In the genomic region with DNA sequence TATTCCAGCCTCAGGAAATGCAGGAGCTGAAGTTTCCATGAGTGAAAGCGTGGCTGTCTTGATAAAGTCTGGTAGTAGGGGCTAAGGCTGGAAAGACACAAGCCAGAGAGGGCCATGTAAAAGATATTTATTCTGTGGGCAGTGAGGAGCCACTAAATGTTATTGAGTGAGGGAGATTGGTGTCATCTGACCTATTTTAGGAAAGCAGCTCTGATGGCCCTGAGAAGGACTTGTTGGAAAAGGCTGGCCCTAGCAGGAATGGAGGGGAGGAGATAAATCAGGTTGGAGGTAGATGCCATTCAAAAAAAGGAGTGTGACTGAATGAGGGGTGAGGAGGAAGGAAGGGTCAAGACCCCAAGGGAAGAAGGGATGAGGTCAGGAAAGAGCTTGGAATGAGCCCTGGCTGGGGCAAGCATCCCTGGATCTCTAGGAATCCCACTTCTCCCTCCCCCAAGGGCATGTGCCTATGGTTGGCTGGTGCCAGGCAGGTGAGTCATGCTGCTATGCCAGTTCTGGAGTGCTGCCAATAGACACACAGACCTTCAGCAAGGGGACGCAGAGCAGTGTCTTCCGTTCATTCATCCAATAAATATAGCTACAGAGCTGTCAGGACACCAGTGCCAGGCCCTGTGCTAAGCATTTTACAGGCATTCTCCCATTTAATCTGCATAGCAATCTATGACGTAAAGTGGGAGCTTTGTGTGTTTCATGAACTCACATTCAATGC, we compare ENCODE assay signal across 8 cellular contexts. TPM values are rescaled to one million over a fixed set of nuclear protein-coding genes. Genes with fewer than 3 reads are reported as not detected.
DNase-seq lines count a peak whose midpoint lies in the region; ATAC-seq and TF ChIP-seq lines count a peak whose summit lies in the region.

No MANE protein-coding gene starts in this region.

- peak; percentile 52 to 54 for TF ChIP-seq RAD21 in liver (IDR thresholded peaks at IDR 0.05)

- no peak for ATAC-seq in HG03095 (IDR thresholded peaks at IDR 0.05; ENCODE audit: unreplicated experiment)
- ATAC-seq in HG03469 (IDR thresholded peaks at IDR 0.05; ENCODE audit: unreplicated experiment): no peak

- DNase-seq in DMS53 (lab: John Stamatoyannopoulos, UW) (peak; percentile 99), NCI-H2107 (lab: John Stamatoyannopoulos, UW) (peak; percentile 52), cerebellar cortex (ENCODE audit: low spot score) (peak; percentile 94), HAP-1 (ENCODE audit: low spot score in 2 of 2) (no peak)
- DNase-seq in NK-92 treated with Interleukin-12 subunit alpha and Interleukin-12 subunit beta, amount 100 ng/mL, for 24 hours (lab: John Stamatoyannopoulos, UW): no peak

- H3K27ac ChIP-seq in liver (ENCODE audit: low read depth in 1 of 2, low read length in 2 of 2): peak overlapping the region; percentile 60 to 75

- peaks cover 5 to 20% (median 10%) of the 10 kb centered on the region in 4 donors for H3K4me1 ChIP-seq in liver (ENCODE audit: control insufficient read depth in 4 of 4, insufficient read depth in 4 of 4, low read length in 3 of 4)
- no peaks in the 10 kb centered on the region for H3K4me1 ChIP-seq in HAP-1

- H3K9ac ChIP-seq in liver (ENCODE audit: low read depth in 1 of 2, low read length in 2 of 2): no peak overlapping the region

- no peak for TF ChIP-seq CTCF in liver (IDR thresholded peaks at IDR 0.05; ENCODE audit: low read depth, low read length, missing input control)

- peaks cover 0 to 5% (median 3%) of the 10 kb centered on the region in 4 donors for H3K36me3 ChIP-seq in liver (ENCODE audit: control insufficient read depth in 4 of 4, insufficient read depth in 3 of 4, low read depth in 1 of 4, low read length in 3 of 4)
- no peaks in the 10 kb centered on the region for H3K36me3 ChIP-seq in HAP-1 (replicated peaks)

- H3K4me3 ChIP-seq in liver (ENCODE audit: low read depth in 1 of 3, low read length in 3 of 3) (no peak overlapping the region), HAP-1 (no peak overlapping the region)

- in situ Hi-C loops in HAP-1 (cut with MboI; ENCODE audit: low sequenced_read_pairs): no loop called here

- H3K9me3 ChIP-seq in liver (ENCODE audit: control insufficient read depth in 4 of 4, low read length in 3 of 4) (no peaks in the 10 kb centered on the region), HAP-1 (no peaks in the 10 kb centered on the region)

- 40% methylated on average over 4 of the region's 4 CpGs for WGBS in liver

- H3K27me3 ChIP-seq in liver (ENCODE audit: control insufficient read depth in 4 of 4, insufficient read depth in 4 of 4, low read length in 3 of 4): no peaks in the 10 kb centered on the region
- H3K27me3 ChIP-seq in HAP-1 (ENCODE audit: low read depth): no peaks in the 10 kb centered on the region

TF ChIP-seq in liver, 16 proteins besides CTCF, POLR2A, EP300 and RAD21:
- TF ChIP-seq, protein P1, sequence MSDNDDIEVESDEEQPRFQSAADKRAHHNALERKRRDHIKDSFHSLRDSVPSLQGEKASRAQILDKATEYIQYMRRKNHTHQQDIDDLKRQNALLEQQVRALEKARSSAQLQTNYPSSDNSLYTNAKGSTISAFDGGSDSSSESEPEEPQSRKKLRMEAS (IDR thresholded peaks at IDR 0.05): peak; percentile 65
- TF ChIP-seq HNF4G (IDR thresholded peaks at IDR 0.05) (no peak), FOXA2 (IDR thresholded peaks at IDR 0.05) (peak; percentile 57), TAF1 (conservative IDR thresholded peaks at IDR 0.05) (no peak), ZBTB33 (IDR thresholded peaks at IDR 0.05) (no peak), SP1 (IDR thresholded peaks at IDR 0.05) (peak; percentile 64), YY1 (IDR thresholded peaks at IDR 0.05) (peak; percentile 38), HNF4A (conservative IDR thresholded peaks at IDR 0.05) (peak; percentile 59 to 77), NR2F2 (IDR thresholded peaks at IDR 0.05) (peak; percentile 25), EGR1 (IDR thresholded peaks at IDR 0.05; ENCODE audit: low read depth in 2 of 2) (no peak), JUND (IDR thresholded peaks at IDR 0.05) (peak; percentile 99 to 100), FOXA1 (IDR thresholded peaks at IDR 0.05) (peak; percentile 53), RXRA (IDR thresholded peaks at IDR 0.05) (peak; percentile 50 to 84), GABPA (IDR thresholded peaks at IDR 0.05 in 1 of 2, conservative IDR thresholded peaks at IDR 0.05 in 1 of 2) (peak in 1 of 2 donors; percentile 29)
- TF ChIP-seq, protein P2, sequence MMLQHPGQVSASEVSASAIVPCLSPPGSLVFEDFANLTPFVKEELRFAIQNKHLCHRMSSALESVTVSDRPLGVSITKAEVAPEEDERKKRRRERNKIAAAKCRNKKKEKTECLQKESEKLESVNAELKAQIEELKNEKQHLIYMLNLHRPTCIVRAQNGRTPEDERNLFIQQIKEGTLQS (IDR thresholded peaks at IDR 0.05): peak; percentile 97
- TF ChIP-seq, protein P3, sequence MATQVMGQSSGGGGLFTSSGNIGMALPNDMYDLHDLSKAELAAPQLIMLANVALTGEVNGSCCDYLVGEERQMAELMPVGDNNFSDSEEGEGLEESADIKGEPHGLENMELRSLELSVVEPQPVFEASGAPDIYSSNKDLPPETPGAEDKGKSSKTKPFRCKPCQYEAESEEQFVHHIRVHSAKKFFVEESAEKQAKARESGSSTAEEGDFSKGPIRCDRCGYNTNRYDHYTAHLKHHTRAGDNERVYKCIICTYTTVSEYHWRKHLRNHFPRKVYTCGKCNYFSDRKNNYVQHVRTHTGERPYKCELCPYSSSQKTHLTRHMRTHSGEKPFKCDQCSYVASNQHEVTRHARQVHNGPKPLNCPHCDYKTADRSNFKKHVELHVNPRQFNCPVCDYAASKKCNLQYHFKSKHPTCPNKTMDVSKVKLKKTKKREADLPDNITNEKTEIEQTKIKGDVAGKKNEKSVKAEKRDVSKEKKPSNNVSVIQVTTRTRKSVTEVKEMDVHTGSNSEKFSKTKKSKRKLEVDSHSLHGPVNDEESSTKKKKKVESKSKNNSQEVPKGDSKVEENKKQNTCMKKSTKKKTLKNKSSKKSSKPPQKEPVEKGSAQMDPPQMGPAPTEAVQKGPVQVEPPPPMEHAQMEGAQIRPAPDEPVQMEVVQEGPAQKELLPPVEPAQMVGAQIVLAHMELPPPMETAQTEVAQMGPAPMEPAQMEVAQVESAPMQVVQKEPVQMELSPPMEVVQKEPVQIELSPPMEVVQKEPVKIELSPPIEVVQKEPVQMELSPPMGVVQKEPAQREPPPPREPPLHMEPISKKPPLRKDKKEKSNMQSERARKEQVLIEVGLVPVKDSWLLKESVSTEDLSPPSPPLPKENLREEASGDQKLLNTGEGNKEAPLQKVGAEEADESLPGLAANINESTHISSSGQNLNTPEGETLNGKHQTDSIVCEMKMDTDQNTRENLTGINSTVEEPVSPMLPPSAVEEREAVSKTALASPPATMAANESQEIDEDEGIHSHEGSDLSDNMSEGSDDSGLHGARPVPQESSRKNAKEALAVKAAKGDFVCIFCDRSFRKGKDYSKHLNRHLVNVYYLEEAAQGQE (IDR thresholded peaks at IDR 0.05): peak; percentile 77

RNA-seq across cellular contexts. Expression of gene ANKRD2, which starts 2.0 kb away (rescaled TPM):
- not detected for total RNA-seq in liver
- not detected for polyA plus RNA-seq in liver

RNA-seq across cellular contexts. Expression of gene HOGA1, which starts 9.7 kb away (rescaled TPM):
- total RNA-seq in liver: 10 to 100 TPM; 21.7 to 21.8 TPM
- polyA plus RNA-seq in liver: 10 to 100 TPM; 23.8 to 31.4 TPM

RNA-seq across cellular contexts. Expression of gene C10orf62, which starts 15.0 kb away (rescaled TPM):
- 1 to 10 TPM in 1 of 2 donors, under 1 TPM in 1; 0.56 to 3.0 TPM for total RNA-seq in liver
- polyA plus RNA-seq in liver: under 1 TPM; 0.16 to 0.26 TPM

RNA-seq across cellular contexts. Expression of gene MORN4, which starts 58.8 kb away (rescaled TPM):
- total RNA-seq in liver: 1 to 10 TPM in 1 of 2 donors, under 1 TPM in 1; 0.42 to 2.5 TPM
- 1 to 10 TPM; 1.7 to 3.1 TPM for polyA plus RNA-seq in liver

Comparison
In these comparisons a context has a peak if more than half of its experiments do, and no peak if none do; other contexts are left out.
1. DNase-seq: peak in DMS53 (single experiment), NCI-H2107 (single experiment) and cerebellar cortex (single experiment); none in NK-92 treated with Interleukin-12 subunit alpha and Interleukin-12 subunit beta, amount 100 ng/mL, for 24 hours (single experiment) and HAP-1 (0 of 2).